In the genomic region with DNA sequence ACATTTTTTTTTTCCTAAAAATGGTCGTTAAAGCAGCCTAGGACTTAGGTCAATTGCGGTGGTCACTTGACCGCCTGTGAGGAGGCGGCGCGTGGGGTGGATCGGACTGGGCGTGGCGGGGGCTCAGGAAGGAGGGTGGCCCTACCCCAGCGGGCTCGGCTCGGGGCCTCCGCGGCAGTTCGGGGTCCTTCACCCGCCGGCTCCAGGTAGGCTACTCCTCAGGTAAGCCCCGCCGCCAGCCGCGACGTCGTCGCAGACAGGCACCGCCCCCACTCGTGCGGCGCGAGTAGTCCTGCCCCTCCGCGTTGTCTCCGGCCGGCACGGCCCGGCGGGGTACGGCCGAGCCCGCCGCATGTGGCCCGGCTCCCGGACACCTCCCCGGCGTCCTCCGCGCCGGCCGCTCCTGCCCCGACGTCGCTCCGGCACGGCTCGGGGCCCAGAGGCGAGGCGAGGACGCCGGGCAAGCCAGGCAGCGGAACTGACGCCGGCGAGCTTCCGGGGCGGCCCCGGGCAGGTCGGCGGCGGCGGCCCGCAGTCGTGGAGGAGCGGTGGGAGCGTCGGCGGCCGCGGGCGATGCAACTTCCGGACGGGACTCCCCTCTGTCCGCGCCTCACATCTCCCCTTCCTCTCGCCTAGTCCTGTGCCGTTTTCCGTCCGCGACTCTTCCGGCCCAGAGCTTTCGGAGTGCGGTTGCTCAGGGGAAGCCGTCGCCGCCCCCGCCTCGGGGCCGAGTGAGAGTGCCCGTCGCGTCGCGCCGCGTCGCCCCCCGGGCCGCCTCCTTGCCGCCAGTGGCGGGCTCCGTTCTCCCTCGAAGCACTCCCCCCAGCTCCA, we compare ENCODE assay signal across 8 cellular contexts. TPM values are rescaled to one million over a fixed set of nuclear protein-coding genes. Genes with fewer than 3 reads are reported as not detected.
DNase-seq lines count a peak whose midpoint lies in the region; ATAC-seq and TF ChIP-seq lines count a peak whose summit lies in the region.

A gene (plus strand): TSS at position 513 of the 831 bp plus-strand sequence. CDS start 322 bp downstream, outside the sequence.

- H3K27ac ChIP-seq in suprapubic skin: peak within 1 kb of the TSS; percentile 99

- H3K27ac Mint-ChIP-seq in activated naive CD4-positive, alpha-beta T cell treated with anti-CD3 and anti-CD28 coated beads, Interleukin-2, amount 50 U/mL, for 24 hours: peak within 1 kb of the TSS; percentile 97

- no peaks in the 10 kb centered on the region for H3K27me3 Mint-ChIP-seq in activated naive CD4-positive, alpha-beta T cell treated with anti-CD3 and anti-CD28 coated beads, Interleukin-2, amount 50 U/mL, for 24 hours

- peak within 1 kb of the TSS; percentile 95 for H3K4me3 Mint-ChIP-seq in activated naive CD4-positive, alpha-beta T cell treated with anti-CD3 and anti-CD28 coated beads, Interleukin-2, amount 50 U/mL, for 24 hours

- peaks cover 43% of the 10 kb centered on the region for H3K4me1 Mint-ChIP-seq in activated naive CD4-positive, alpha-beta T cell treated with anti-CD3 and anti-CD28 coated beads, Interleukin-2, amount 50 U/mL, for 24 hours

- H3K9me3 ChIP-seq in suprapubic skin: no peaks in the 10 kb centered on the region

- 0% methylated on average over 17 of the region's 110 CpGs for WGBS in suprapubic skin

- no peak for TF ChIP-seq EP300 in suprapubic skin (IDR thresholded peaks at IDR 0.05)

- no peaks in the 10 kb centered on the region for H3K9me3 Mint-ChIP-seq in activated naive CD4-positive, alpha-beta T cell treated with anti-CD3 and anti-CD28 coated beads, Interleukin-2, amount 50 U/mL, for 24 hours

- ATAC-seq in HG02610 (IDR thresholded peaks at IDR 0.05; ENCODE audit: unreplicated experiment): peak; percentile 87
- ATAC-seq in omental fat pad (ENCODE audit: low FRiP score): peak; percentile 91

- peak in 1 of 2 donors; percentile 83 for TF ChIP-seq POLR2A in suprapubic skin (IDR thresholded peaks at IDR 0.05)

- no peaks in the 10 kb centered on the region for H3K36me3 Mint-ChIP-seq in activated naive CD4-positive, alpha-beta T cell treated with anti-CD3 and anti-CD28 coated beads, Interleukin-2, amount 50 U/mL, for 24 hours

- H3K27me3 ChIP-seq in suprapubic skin: no peaks in the 10 kb centered on the region

- no peaks in the 10 kb centered on the region for H3K36me3 ChIP-seq in suprapubic skin

- peaks cover 32% of the 10 kb centered on the region for H3K4me1 ChIP-seq in suprapubic skin

- peak within 1 kb of the TSS; percentile 100 for H3K4me3 ChIP-seq in GM08714 (ENCODE audit: low read length)
- peak within 1 kb of the TSS; percentile 74 for H3K4me3 ChIP-seq in suprapubic skin

- TF ChIP-seq CTCF in omental fat pad (IDR thresholded peaks at IDR 0.05) (no peak), suprapubic skin (IDR thresholded peaks at IDR 0.05) (no peak)

- peak; percentile 91 for DNase-seq in NCI-H1092 (lab: John Stamatoyannopoulos, UW)
- DNase-seq in SKM-1 (lab: John Stamatoyannopoulos, UW; ENCODE audit: unreplicated experiment): peak; percentile 75
- peak; percentile 88 for DNase-seq in glomerular visceral epithelial cell (ENCODE audit: extremely low spot score)
- peak; percentile 53 for DNase-seq in omental fat pad (ENCODE audit: low spot score)
- peak; percentile 90 to 93 for DNase-seq in suprapubic skin (ENCODE audit: low spot score in 2 of 2)

RNA-seq across cellular contexts. Expression of the gene that starts here (rescaled TPM):
- total RNA-seq in omental fat pad (10 to 100 TPM; 22.3 to 39.9 (median 30.6) TPM), suprapubic skin (10 to 100 TPM; 12.7 to 21.4 (median 18.1) TPM)

Comparison
In these comparisons a context has a peak if more than half of its experiments do, and no peak if none do; other contexts are left out.
1. Peak in every context shown above with its lines: DNase-seq, ATAC-seq, H3K4me3 ChIP-seq and H3K27ac ChIP-seq.